ENCODE assay signal across 8 cellular contexts in genomic region chr6:138987643-138988468, GRCh38. TPM values are rescaled to one million over a fixed set of nuclear protein-coding genes. Genes with fewer than 3 reads are reported as not detected.
DNase-seq lines count a peak whose midpoint lies in the region; ATAC-seq and TF ChIP-seq lines count a peak whose summit lies in the region.

A gene with protein sequence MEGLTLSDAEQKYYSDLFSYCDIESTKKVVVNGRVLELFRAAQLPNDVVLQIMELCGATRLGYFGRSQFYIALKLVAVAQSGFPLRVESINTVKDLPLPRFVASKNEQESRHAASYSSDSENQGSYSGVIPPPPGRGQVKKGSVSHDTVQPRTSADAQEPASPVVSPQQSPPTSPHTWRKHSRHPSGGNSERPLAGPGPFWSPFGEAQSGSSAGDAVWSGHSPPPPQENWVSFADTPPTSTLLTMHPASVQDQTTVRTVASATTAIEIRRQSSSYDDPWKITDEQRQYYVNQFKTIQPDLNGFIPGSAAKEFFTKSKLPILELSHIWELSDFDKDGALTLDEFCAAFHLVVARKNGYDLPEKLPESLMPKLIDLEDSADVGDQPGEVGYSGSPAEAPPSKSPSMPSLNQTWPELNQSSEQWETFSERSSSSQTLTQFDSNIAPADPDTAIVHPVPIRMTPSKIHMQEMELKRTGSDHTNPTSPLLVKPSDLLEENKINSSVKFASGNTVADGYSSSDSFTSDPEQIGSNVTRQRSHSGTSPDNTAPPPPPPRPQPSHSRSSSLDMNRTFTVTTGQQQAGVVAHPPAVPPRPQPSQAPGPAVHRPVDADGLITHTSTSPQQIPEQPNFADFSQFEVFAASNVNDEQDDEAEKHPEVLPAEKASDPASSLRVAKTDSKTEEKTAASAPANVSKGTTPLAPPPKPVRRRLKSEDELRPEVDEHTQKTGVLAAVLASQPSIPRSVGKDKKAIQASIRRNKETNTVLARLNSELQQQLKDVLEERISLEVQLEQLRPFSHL (minus strand): TSS chr6:138988253. CDS start chr6:138987682, 571 bp downstream.

- peak; percentile 90 for ATAC-seq in GM21423 (IDR thresholded peaks at IDR 0.05; ENCODE audit: unreplicated experiment)

- H2AFZ ChIP-seq in OCI-LY7 (ENCODE audit: low read length) = peak within 1 kb of the TSS; percentile 100

- H3K36me3 ChIP-seq in HUES64 (ENCODE audit: insufficient read depth, low read length) (no peaks in the 10 kb centered on the region), OCI-LY7 (ENCODE audit: insufficient read depth, low read length) (no peaks in the 10 kb centered on the region)

- no TSS peak for BruUV-seq in OCI-LY7 (replicated peaks; lab: Mats Ljungman, UMichigan)

- peaks cover 26% of the 10 kb centered on the region for H3K4me1 ChIP-seq in HUES64 (ENCODE audit: insufficient read depth, low read length)
- H3K4me1 ChIP-seq in OCI-LY7 (ENCODE audit: insufficient read depth, low read length, poor library complexity, severe bottlenecking) = peaks cover 33% of the 10 kb centered on the region

- TF ChIP-seq CTCF in OCI-LY7 (conservative IDR thresholded peaks at IDR 0.05; ENCODE audit: low read length) = peak; percentile 90

- H3K27ac ChIP-seq in HUES64 (ENCODE audit: low read depth, low read length) (peak within 1 kb of the TSS; percentile 89), OCI-LY7 (ENCODE audit: low read depth, low read length, poor library complexity, severe bottlenecking) (peak within 1 kb of the TSS; percentile 67), epithelial cell of prostate (peak within 1 kb of the TSS; percentile 72)

- H3K4me2 ChIP-seq in OCI-LY7 (ENCODE audit: low read length) = peak within 1 kb of the TSS; percentile 92

- no peaks in the 10 kb centered on the region for H3K27me3 ChIP-seq in HUES64 (ENCODE audit: insufficient read depth, low read length)

- CTCF ChIA-PET in OCI-LY7 (lab: Charles Lee; ENCODE audit: unreplicated experiment) = no interaction called here

- intact Hi-C loops in OCI-LY7 (cut with micrococcal nuclease; ENCODE audit: unreplicated experiment) = loop anchor here (1.0 to 5.0 kb wide), 6 partner anchors 42 to 387 kb away; partner anchors contain the start of genes CITED2 and HECA

- peaks cover 46% of the 10 kb centered on the region for H3K79me2 ChIP-seq in OCI-LY7 (ENCODE audit: insufficient read depth, low read depth, low read length)

- peak within 1 kb of the TSS; percentile 95 for H3K9ac ChIP-seq in HUES64 (ENCODE audit: low read depth, low read length)

- no peaks in the 10 kb centered on the region for H3K9me2 ChIP-seq in OCI-LY7 (ENCODE audit: insufficient read depth, low read length)

- under 1% methylated on average over 105 of the region's 105 CpGs for WGBS in HUES64

- POLR2A ChIA-PET in OCI-LY7 (lab: Charles Lee) = interaction anchor here (0.6 to 1.3 kb wide), 6 partner anchors 11 to 578 kb away, joined by 3 to 6 read pairs (median 3); no protein-coding TSS in a partner anchor

- H3K4me3 ChIP-seq in HUES64 (ENCODE audit: low read length) (peak within 1 kb of the TSS; percentile 93), OCI-LY7 (ENCODE audit: low read depth, low read length, poor library complexity, severe bottlenecking) (peak within 1 kb of the TSS; percentile 87)

- DNase-seq in DMS 273 (lab: John Stamatoyannopoulos, UW; ENCODE audit: unreplicated experiment) = peak; percentile 97
- DNase-seq in OCI-LY7 (ENCODE audit: low spot score) = peak; percentile 94
- DNase-seq in activated T-cell treated with anti-CD3 and anti-CD28 coated beads for 4 hours = peak; percentile 86
- peak; percentile 34 for DNase-seq in epithelial cell of prostate (ENCODE audit: low read depth, low spot score)
- peak; percentile 90 for DNase-seq in mucosa of gallbladder (ENCODE audit: low spot score)
- peak; percentile 76 to 79 for DNase-seq in stimulated activated CD8-positive, alpha-beta memory T cell treated with anti-CD3 and anti-CD28 coated beads, Interleukin-4, amount 100 ng/mL, for 4 hours (ENCODE audit: low read depth in 2 of 2, low spot score in 1 of 2)

- no peaks in the 10 kb centered on the region for H3K9me3 ChIP-seq in HUES64 (ENCODE audit: insufficient read depth, low read depth, low read length)
- no peaks in the 10 kb centered on the region for H3K9me3 ChIP-seq in OCI-LY7 (ENCODE audit: low read length)

- H4K20me1 ChIP-seq in OCI-LY7 (ENCODE audit: insufficient read depth, low read length) = peaks cover 20% of the 10 kb centered on the region

RNA-seq across cellular contexts. Expression of the gene that starts here (rescaled TPM):
- 49.9 TPM for polyA plus RNA-seq in HUES64 (2013, experiment 1 of 2)
- polyA plus RNA-seq in HUES64 (2013, experiment 2 of 2) = 53.5 TPM
- 29.0 and 40.0 TPM in 2 replicates for total RNA-seq in OCI-LY7 (2014; rRNA removed; shearing (Covaris generic))
- total RNA-seq in OCI-LY7 (2022) (53.9 and 68.6 TPM in 2 replicates), mucosa of gallbladder (36.7 TPM)

Comparison
In these comparisons a context has a peak if more than half of its experiments do, and no peak if none do; other contexts are left out.
1. Peak in every context shown above with its lines: DNase-seq, ATAC-seq, H3K4me3 ChIP-seq and H3K27ac ChIP-seq.
2. DNase-seq: peak in every context shown above with its lines; median percentile 97 in DMS 273; 94 in OCI-LY7; 90 in mucosa of gallbladder; 86 in activated T-cell treated with anti-CD3 and anti-CD28 coated beads for 4 hours; 78 in stimulated activated CD8-positive, alpha-beta memory T cell treated with anti-CD3 and anti-CD28 coated beads, Interleukin-4, amount 100 ng/mL, for 4 hours; 34 in epithelial cell of prostate.